In the genomic region with DNA sequence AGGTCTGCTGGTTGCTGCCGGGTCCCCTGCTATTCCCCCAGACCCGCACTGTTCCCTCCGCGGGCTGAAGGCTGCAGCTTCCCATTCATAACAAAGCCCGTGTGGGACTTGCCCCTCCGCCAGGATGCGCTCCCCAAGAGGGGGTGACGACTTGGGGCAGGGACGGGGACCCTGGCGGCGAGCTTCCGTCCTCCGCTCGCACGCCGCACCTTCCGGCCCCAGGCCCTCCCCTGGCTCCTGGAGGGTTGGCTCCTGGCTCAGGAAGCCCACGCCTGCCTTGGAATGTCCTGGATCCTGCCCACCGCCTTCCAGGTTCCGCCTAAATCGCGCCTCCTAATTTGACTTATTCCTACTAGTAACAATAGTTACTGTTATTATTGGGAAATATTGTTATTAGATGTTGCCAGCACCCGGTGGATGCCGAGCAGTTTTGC, we compare ENCODE assay signal across 8 cellular contexts. TPM values are rescaled to one million over a fixed set of nuclear protein-coding genes. Genes with fewer than 3 reads are reported as not detected.
DNase-seq lines count a peak whose midpoint lies in the region; ATAC-seq and TF ChIP-seq lines count a peak whose summit lies in the region.

No MANE protein-coding gene starts in this region.

- no peaks in the 10 kb centered on the region for H4K20me1 ChIP-seq in neural cell (ENCODE audit: insufficient read depth)

- DNase-seq in NCI-H146 (lab: John Stamatoyannopoulos, UW) (peak; percentile 74), activated T-cell treated with anti-CD3 and anti-CD28 coated beads for 48 hours (ENCODE audit: low read depth) (peak; percentile 57), fibroblast of gingiva (ENCODE audit: low read depth) (peak; percentile 30), upper lobe of left lung (peak; percentile 66 to 90), NCI-H1092 (lab: John Stamatoyannopoulos, UW) (no peak)

- no peak for TF ChIP-seq RAD21 in neural cell (conservative IDR thresholded peaks at IDR 0.05)

- H3K9me2 ChIP-seq in neural cell (ENCODE audit: insufficient read depth, low read length), result no peaks in the 10 kb centered on the region

- TF ChIP-seq CTCF in 22Rv1 (IDR thresholded peaks at IDR 0.05) (peak; percentile 27; the same call in 1 of the 2 replicates), GM12873 (IDR thresholded peaks at IDR 0.05; ENCODE audit: insufficient read depth, low read depth, low read length, missing control alignments) (peak; percentile 52), neural cell (IDR thresholded peaks at IDR 0.05; ENCODE audit: poor library complexity, severe bottlenecking) (peak; percentile 63), upper lobe of left lung (IDR thresholded peaks at IDR 0.05) (peak; percentile 15 to 76 (median 54))

- peak in 2 of 4 donors; percentile 43 to 60 for TF ChIP-seq POLR2A in upper lobe of left lung (IDR thresholded peaks at IDR 0.05)

- H2AFZ ChIP-seq in neural cell (ENCODE audit: low read depth, low read length), result peak overlapping the region; percentile 66

- 0 to 1% methylated on average over 9 to 22 of the region's 24 CpGs for WGBS in upper lobe of left lung, 2 donors

- peak overlapping the region; percentile 48 for H3K4me2 ChIP-seq in neural cell (ENCODE audit: low read length)

- peaks cover 12 to 36% (median 16%) of the 10 kb centered on the region in 4 donors for H3K4me1 ChIP-seq in upper lobe of left lung

- H3K36me3 ChIP-seq in neural cell (ENCODE audit: insufficient read depth, low read length) (no peaks in the 10 kb centered on the region), upper lobe of left lung (no peaks in the 10 kb centered on the region)

- H3K9me3 ChIP-seq in neural cell (ENCODE audit: low read length) (no peaks in the 10 kb centered on the region), upper lobe of left lung (no peaks in the 10 kb centered on the region)

- H3K4me3 ChIP-seq in neural cell (ENCODE audit: low read length) (peak overlapping the region; percentile 97), upper lobe of left lung (peak overlapping the region; percentile 53 to 100 (median 90))

- ATAC-seq in upper lobe of left lung (ENCODE audit: low FRiP score in 2 of 2), result peak; percentile 34 to 81

- peaks cover 16% of the 10 kb centered on the region for H3K79me2 ChIP-seq in neural cell (replicated peaks; ENCODE audit: insufficient read depth, low read length)

- TF ChIP-seq EP300 in neural cell (conservative IDR thresholded peaks at IDR 0.05; ENCODE audit: poor library complexity, severe bottlenecking), result no peak
- no peak for TF ChIP-seq EP300 in upper lobe of left lung (IDR thresholded peaks at IDR 0.05)

- no peaks in the 10 kb centered on the region for H3K27me3 ChIP-seq in neural cell (ENCODE audit: insufficient read depth, low read depth, low read length)
- H3K27me3 ChIP-seq in upper lobe of left lung, result no peaks in the 10 kb centered on the region

- H3K9ac ChIP-seq in neural cell (ENCODE audit: low read length), result peak overlapping the region; percentile 94

- H3K27ac ChIP-seq in 22Rv1 (peak overlapping the region; percentile 95), neural cell (ENCODE audit: low read length) (peak overlapping the region; percentile 92), upper lobe of left lung (peak overlapping the region; percentile 90 to 95 (median 90))

- no peaks in the 10 kb centered on the region for H3F3A ChIP-seq in neural cell (ENCODE audit: insufficient read depth, low read length, poor library complexity, severe bottlenecking)

TF ChIP-seq in neural cell, 6 proteins besides CTCF, POLR2A, EP300 and RAD21:
- TF ChIP-seq MXI1 (conservative IDR thresholded peaks at IDR 0.05; ENCODE audit: poor library complexity, severe bottlenecking), result no peak
- TF ChIP-seq TAF1 (IDR thresholded peaks at IDR 0.05; ENCODE audit: low read depth), result no peak
- no peak for TF ChIP-seq POLR2AphosphoS5 (IDR thresholded peaks at IDR 0.05)
- no peak for TF ChIP-seq EZH2 (IDR thresholded peaks at IDR 0.05; ENCODE audit: borderline replicate concordance, insufficient read depth, low read length, poor library complexity, severe bottlenecking)
- peak; percentile 5 for TF ChIP-seq SMC3 (conservative IDR thresholded peaks at IDR 0.05; ENCODE audit: poor library complexity)
- TF ChIP-seq, protein P1, sequence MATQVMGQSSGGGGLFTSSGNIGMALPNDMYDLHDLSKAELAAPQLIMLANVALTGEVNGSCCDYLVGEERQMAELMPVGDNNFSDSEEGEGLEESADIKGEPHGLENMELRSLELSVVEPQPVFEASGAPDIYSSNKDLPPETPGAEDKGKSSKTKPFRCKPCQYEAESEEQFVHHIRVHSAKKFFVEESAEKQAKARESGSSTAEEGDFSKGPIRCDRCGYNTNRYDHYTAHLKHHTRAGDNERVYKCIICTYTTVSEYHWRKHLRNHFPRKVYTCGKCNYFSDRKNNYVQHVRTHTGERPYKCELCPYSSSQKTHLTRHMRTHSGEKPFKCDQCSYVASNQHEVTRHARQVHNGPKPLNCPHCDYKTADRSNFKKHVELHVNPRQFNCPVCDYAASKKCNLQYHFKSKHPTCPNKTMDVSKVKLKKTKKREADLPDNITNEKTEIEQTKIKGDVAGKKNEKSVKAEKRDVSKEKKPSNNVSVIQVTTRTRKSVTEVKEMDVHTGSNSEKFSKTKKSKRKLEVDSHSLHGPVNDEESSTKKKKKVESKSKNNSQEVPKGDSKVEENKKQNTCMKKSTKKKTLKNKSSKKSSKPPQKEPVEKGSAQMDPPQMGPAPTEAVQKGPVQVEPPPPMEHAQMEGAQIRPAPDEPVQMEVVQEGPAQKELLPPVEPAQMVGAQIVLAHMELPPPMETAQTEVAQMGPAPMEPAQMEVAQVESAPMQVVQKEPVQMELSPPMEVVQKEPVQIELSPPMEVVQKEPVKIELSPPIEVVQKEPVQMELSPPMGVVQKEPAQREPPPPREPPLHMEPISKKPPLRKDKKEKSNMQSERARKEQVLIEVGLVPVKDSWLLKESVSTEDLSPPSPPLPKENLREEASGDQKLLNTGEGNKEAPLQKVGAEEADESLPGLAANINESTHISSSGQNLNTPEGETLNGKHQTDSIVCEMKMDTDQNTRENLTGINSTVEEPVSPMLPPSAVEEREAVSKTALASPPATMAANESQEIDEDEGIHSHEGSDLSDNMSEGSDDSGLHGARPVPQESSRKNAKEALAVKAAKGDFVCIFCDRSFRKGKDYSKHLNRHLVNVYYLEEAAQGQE (IDR thresholded peaks at IDR 0.05; ENCODE audit: borderline replicate concordance), result peak; percentile 29

RNA-seq across cellular contexts. Expression of a gene that starts 1.1 kb away (rescaled TPM):
- polyA plus RNA-seq in neural cell, result 4.4 and 6.3 TPM in 2 replicates
- 6.8 and 11.2 TPM in 2 replicates for polyA minus RNA-seq in neural cell
- 10 to 100 TPM in 3 of 6 donors, 1 to 10 TPM in 3; 3.7 to 24.1 (median 8.9) TPM for total RNA-seq in upper lobe of left lung

RNA-seq across cellular contexts. Expression of a gene that starts 32.0 kb away (rescaled TPM):
- not detected in 2 replicates for polyA plus RNA-seq in neural cell
- not detected in 2 replicates for polyA minus RNA-seq in neural cell
- total RNA-seq in upper lobe of left lung, result 1 to 10 TPM in 1 of 6 donors, under 1 TPM in 2, not detected in 3; 0.30 to 1.1 (median 0.46) TPM

RNA-seq across cellular contexts. Expression of a gene that starts 42.0 kb away (rescaled TPM):
- 2.6 and 3.2 TPM in 2 replicates for polyA plus RNA-seq in neural cell
- polyA minus RNA-seq in neural cell, result 5.9 and 7.8 TPM in 2 replicates
- 10 to 100 TPM; 10.5 to 35.2 (median 22.6) TPM for total RNA-seq in upper lobe of left lung
